In genomic region chr1:24003331-24003972, GRCh38 we compare ENCODE assay signal across 11 cellular contexts. TPM values are rescaled to one million over a fixed set of nuclear protein-coding genes. Genes with fewer than 3 reads are reported as not detected.
DNase-seq lines count a peak whose midpoint lies in the region; ATAC-seq and TF ChIP-seq lines count a peak whose summit lies in the region.
"Had no signal": no experiment of that assay in that cellular context is flagged by ENCODE, and none has a peak within 500 bp of the region (broad histone marks: within the 10 kb centered on the region; RNA-seq: fewer than 3 reads in every experiment).

No MANE protein-coding gene starts in this region.

- H3K27me3 Mint-ChIP-seq in progenitor cell of endocrine pancreas: peaks cover 6% of the 10 kb centered on the region
- H3K27me3 Mint-ChIP-seq in T-helper 2 cell treated with Interferon-gamma antibody and Interleukin-4, amounts not matched to agents 5 μg/mL and 100 μg/mL, for 36 hours (ENCODE audit: low read depth): peaks cover 23% of the 10 kb centered on the region

- H3K27ac Mint-ChIP-seq in progenitor cell of endocrine pancreas: peak overlapping the region; percentile 78
- H3K27ac Mint-ChIP-seq in T-helper 2 cell treated with Interferon-gamma antibody and Interleukin-4, amounts not matched to agents 5 μg/mL and 100 μg/mL, for 36 hours: no peak overlapping the region

- peaks cover 9% of the 10 kb centered on the region for H3K4me1 Mint-ChIP-seq in progenitor cell of endocrine pancreas (ENCODE audit: low read depth)
- peaks cover 2% of the 10 kb centered on the region for H3K4me1 Mint-ChIP-seq in T-helper 2 cell treated with Interferon-gamma antibody and Interleukin-4, amounts not matched to agents 5 μg/mL and 100 μg/mL, for 36 hours (ENCODE audit: low read depth)

- H3K27ac ChIP-seq in brain microvascular endothelial cell: no peak overlapping the region
- H3K27ac ChIP-seq: esophagus muscularis mucosa had no signal

- TF ChIP-seq CTCF in GM06990 (IDR thresholded peaks at IDR 0.05; ENCODE audit: insufficient read depth, low read length, poor library complexity, severe bottlenecking) (no peak), brain microvascular endothelial cell (IDR thresholded peaks at IDR 0.05; ENCODE audit: low read depth, low read length, missing control alignments) (no peak), progenitor cell of endocrine pancreas (IDR thresholded peaks at IDR 0.05; ENCODE audit: unreplicated experiment) (no peak)

- H3K4me3 Mint-ChIP-seq in progenitor cell of endocrine pancreas (ENCODE audit: low read depth): no peak overlapping the region
- no peak overlapping the region for H3K4me3 Mint-ChIP-seq in T-helper 2 cell treated with Interferon-gamma antibody and Interleukin-4, amounts not matched to agents 5 μg/mL and 100 μg/mL, for 36 hours

- ATAC-seq in HG03045 (IDR thresholded peaks at IDR 0.05; ENCODE audit: unreplicated experiment): no peak

- H3K36me3 Mint-ChIP-seq in progenitor cell of endocrine pancreas (ENCODE audit: insufficient read depth): no peaks in the 10 kb centered on the region
- no peaks in the 10 kb centered on the region for H3K36me3 Mint-ChIP-seq in T-helper 2 cell treated with Interferon-gamma antibody and Interleukin-4, amounts not matched to agents 5 μg/mL and 100 μg/mL, for 36 hours (ENCODE audit: low read depth)

- in situ Hi-C loops in brain microvascular endothelial cell (cut with HindIII; ENCODE audit: low pct_ligation_motif_present, low sequenced_read_pairs): no loop called here

- no peaks in the 10 kb centered on the region for H3K9me3 Mint-ChIP-seq in progenitor cell of endocrine pancreas (ENCODE audit: low read depth)
- no peaks in the 10 kb centered on the region for H3K9me3 Mint-ChIP-seq in T-helper 2 cell treated with Interferon-gamma antibody and Interleukin-4, amounts not matched to agents 5 μg/mL and 100 μg/mL, for 36 hours

- H3K27me3 ChIP-seq in GM06990 (replicated peaks; ENCODE audit: control insufficient read depth, insufficient read depth, low read length): no peaks in the 10 kb centered on the region
- no peaks in the 10 kb centered on the region for H3K27me3 ChIP-seq in brain microvascular endothelial cell (replicated peaks)
- H3K27me3 ChIP-seq: esophagus muscularis mucosa had no signal

- H3K4me3 ChIP-seq in GM06990 (replicated peaks; ENCODE audit: low read depth, low read length): no peak overlapping the region
- H3K4me3 ChIP-seq in brain microvascular endothelial cell (ENCODE audit: low read depth, low read length): no peak overlapping the region
- H3K4me3 ChIP-seq: esophagus muscularis mucosa had no signal

- peak; percentile 57 for DNase-seq in GM06990 (ENCODE audit: extremely low read depth, insufficient read length)
- peak; percentile 35 for DNase-seq in NCI-H128 (lab: John Stamatoyannopoulos, UW; ENCODE audit: unreplicated experiment)
- peak; percentile 54 for DNase-seq in brain microvascular endothelial cell
- DNase-seq in progenitor cell of endocrine pancreas (ENCODE audit: low spot score, unreplicated experiment): no peak
- DNase-seq in T-helper 2 cell treated with Interferon-gamma antibody and Interleukin-4, amounts not matched to agents 5 μg/mL and 100 μg/mL, for 36 hours (ENCODE audit: low spot score): no peak
- DNase-seq in ecto neural progenitor cell (ENCODE audit: low spot score): no peak
- no peak for DNase-seq in C1 segment of cervical spinal cord (lab: John Stamatoyannopoulos, UW)
- DNase-seq: activated naive CD4-positive, alpha-beta T cell; MV-4-11 had no signal

- H3K36me3 ChIP-seq in GM06990 (ENCODE audit: control insufficient read depth, insufficient read depth, low read length) (no peaks in the 10 kb centered on the region), brain microvascular endothelial cell (replicated peaks) (no peaks in the 10 kb centered on the region)
- H3K36me3 ChIP-seq: esophagus muscularis mucosa had no signal

RNA-seq across cellular contexts. Expression of gene SRSF10, which starts 23.3 kb away (rescaled TPM):
- total RNA-seq in progenitor cell of endocrine pancreas: 215 and 220 TPM in 2 replicates

RNA-seq across cellular contexts. Expression of gene PNRC2, which starts 43.8 kb away (rescaled TPM):
- total RNA-seq in progenitor cell of endocrine pancreas: 148 and 158 TPM in 2 replicates

Comparison
In these comparisons a context has a peak if more than half of its experiments do, and no peak if none do; other contexts are left out.
1. DNase-seq: peak in GM06990 (single experiment), NCI-H128 (single experiment) and brain microvascular endothelial cell (single experiment); none in progenitor cell of endocrine pancreas (single experiment), T-helper 2 cell treated with Interferon-gamma antibody and Interleukin-4, amounts not matched to agents 5 μg/mL and 100 μg/mL, for 36 hours (single experiment), ecto neural progenitor cell (single experiment) and C1 segment of cervical spinal cord (0 of 14).